In genomic region chr2:38940746-38941145, GRCh38 we compare ENCODE assay signal across 24 cellular contexts. TPM values are rescaled to one million over a fixed set of nuclear protein-coding genes. Genes with fewer than 3 reads are reported as not detected.
"Had no signal": no experiment of that assay in that cellular context is flagged by ENCODE, and none has a peak within 500 bp of the region (broad histone marks: within the 10 kb centered on the region; RNA-seq: fewer than 3 reads in every experiment).

No MANE protein-coding gene starts in this region.

- H3K27me3 ChIP-seq: dorsolateral prefrontal cortex, esophagus muscularis mucosa, gastrocnemius medialis, heart right ventricle, left lung had no signal

- H3K27ac ChIP-seq: coronary artery, dorsolateral prefrontal cortex, esophagus muscularis mucosa, gastrocnemius medialis, heart right ventricle, left lung, lower lobe of right lung had no signal

- FAIRE-seq: endothelial cell of umbilical vein, islet of Langerhans, keratinocyte had no signal

- H3K36me3 Mint-ChIP-seq: mesothelial cell of epicardium; naive thymus-derived CD4-positive, alpha-beta T cell had no signal

- H3K36me3 ChIP-seq: gastrocnemius medialis, heart right ventricle, left lung, lower lobe of right lung had no signal

- H3K9me3 ChIP-seq: esophagus muscularis mucosa, gastrocnemius medialis, heart right ventricle, left lung, lower lobe of right lung, mucosa of descending colon had no signal

- H3K27ac Mint-ChIP-seq: mesothelial cell of epicardium had no signal

- ATAC-seq: gastrocnemius medialis; heart right ventricle; left cardiac atrium; left lung; left ventricle myocardium superior; lower lobe of right lung; mucosa of descending colon; naive thymus-derived CD4-positive, alpha-beta T cell had no signal

- H3K4me3 Mint-ChIP-seq: mesothelial cell of epicardium; naive thymus-derived CD4-positive, alpha-beta T cell had no signal

- H3K4me3 ChIP-seq: coronary artery, dorsolateral prefrontal cortex, esophagus muscularis mucosa, gastrocnemius medialis, heart right ventricle, left lung, lower lobe of right lung, mucosa of descending colon had no signal

- H3K4me1 ChIP-seq: esophagus muscularis mucosa, gastrocnemius medialis, heart right ventricle, lower lobe of right lung had no signal

- DNase-seq: dermis blood vessel endothelial cell; dorsolateral prefrontal cortex; effector CD4-positive, alpha-beta T cell; effector memory CD4-positive, alpha-beta T cell; foreskin fibroblast; foreskin melanocyte; gastrocnemius medialis; glutamatergic neuron; head of caudate nucleus; heart right ventricle; hippocampal formation; left cardiac atrium; left lung; left ventricle myocardium superior; lower lobe of right lung; mesenchymal stem cell; mucosa of descending colon; naive thymus-derived CD4-positive, alpha-beta T cell had no signal

RNA-seq across cellular contexts. Expression of gene ARHGEF33, which starts 51.1 kb away (rescaled TPM):
- polyA plus RNA-seq: naive thymus-derived CD4-positive, alpha-beta T cell had no signal
